In genomic region chr20:51412991-51413471, GRCh38 we compare ENCODE assay signal across 10 cellular contexts.
A peak's percentile ranks its signal among the peaks of the same experiment; 100 is the strongest.
DNase-seq lines count a peak whose midpoint lies in the region; ATAC-seq, FAIRE-seq and TF ChIP-seq lines count a peak whose summit lies in the region.
"Had no signal": no experiment of that assay in that cellular context is flagged by ENCODE, and none has a peak within 500 bp of the region (broad histone marks: within the 10 kb centered on the region; RNA-seq: fewer than 3 reads in every experiment).

No MANE protein-coding gene starts in this region.

- no peak for TF ChIP-seq POLR2A in suprapubic skin (IDR thresholded peaks at IDR 0.05)

- no peak for TF ChIP-seq CTCF in suprapubic skin (IDR thresholded peaks at IDR 0.05)

- H3K9me3 ChIP-seq in suprapubic skin, result no peaks in the 10 kb centered on the region
- H3K9me3 ChIP-seq: A549 had no signal

- DNase-seq in activated CD4-positive, alpha-beta memory T cell treated with anti-CD3 and anti-CD28 coated beads, Interleukin-2, amount 10 ng/mL, durations not matched to agents 7 days and 5 days, result no peak
- DNase-seq in activated CD4-positive, alpha-beta memory T cell treated with anti-CD3 and anti-CD28 coated beads for 36 hours, result no peak
- DNase-seq in SK-N-DZ (ENCODE audit: low spot score), result peak; percentile 28
- peak; percentile 59 for DNase-seq in left cardiac atrium
- peak in 1 of 2 donors; percentile 69 for DNase-seq in suprapubic skin (ENCODE audit: low spot score in 2 of 2)
- DNase-seq in NOMO-1 treated with DMSO at 0.1 percent for 48 hours (lab: John Stamatoyannopoulos, UW; ENCODE audit: unreplicated experiment), result no peak
- DNase-seq in activated CD8-positive, alpha-beta memory T cell treated with anti-CD3 and anti-CD28 coated beads, Interleukin-2, amount 50 U/mL, for 48 hours, result no peak
- DNase-seq in RCC 7860 (ENCODE audit: low spot score), result no peak

- no peaks in the 10 kb centered on the region for H3K36me3 ChIP-seq in suprapubic skin

- peaks cover 2% of the 10 kb centered on the region for H3K9me3 Mint-ChIP-seq in activated CD4-positive, alpha-beta memory T cell treated with anti-CD3 and anti-CD28 coated beads, Interleukin-2, amount 10 ng/mL, durations not matched to agents 7 days and 5 days
- H3K9me3 Mint-ChIP-seq in activated CD4-positive, alpha-beta memory T cell treated with anti-CD3 and anti-CD28 coated beads for 36 hours, result peaks cover 6% of the 10 kb centered on the region

- peaks cover 19% of the 10 kb centered on the region for H3K4me1 ChIP-seq in suprapubic skin
- H3K4me1 ChIP-seq: A549 had no signal

- peak; percentile 54 to 81 for ATAC-seq in left cardiac atrium

- H3K27ac Mint-ChIP-seq in activated CD4-positive, alpha-beta memory T cell treated with anti-CD3 and anti-CD28 coated beads, Interleukin-2, amount 10 ng/mL, durations not matched to agents 7 days and 5 days, result peak overlapping the region; percentile 85
- no peak overlapping the region for H3K27ac Mint-ChIP-seq in activated CD4-positive, alpha-beta memory T cell treated with anti-CD3 and anti-CD28 coated beads for 36 hours

- peak overlapping the region; percentile 46 for H3K27ac ChIP-seq in suprapubic skin

- intact Hi-C loops in activated CD4-positive, alpha-beta memory T cell treated with anti-CD3 and anti-CD28 coated beads for 36 hours (cut with micrococcal nuclease), result loop anchor here (1.0 kb wide), 1 partner anchor 8 kb away; no protein-coding TSS in a partner anchor
- intact Hi-C loops in left cardiac atrium (cut with DNase I), result no loop called here

- H3K27me3 Mint-ChIP-seq in activated CD4-positive, alpha-beta memory T cell treated with anti-CD3 and anti-CD28 coated beads, Interleukin-2, amount 10 ng/mL, durations not matched to agents 7 days and 5 days, result no peaks in the 10 kb centered on the region
- no peaks in the 10 kb centered on the region for H3K27me3 Mint-ChIP-seq in activated CD4-positive, alpha-beta memory T cell treated with anti-CD3 and anti-CD28 coated beads for 36 hours

- POLR2A ChIA-PET in activated CD4-positive, alpha-beta memory T cell treated with anti-CD3 and anti-CD28 coated beads, Interleukin-2, amount 10 ng/mL, durations not matched to agents 7 days and 5 days (lab: Charles Lee), result interaction anchor here (0.8 to 11.2 kb wide), 5 partner anchors 10 to 115 kb away, joined by 3 to 209 read pairs (median 8); no protein-coding TSS in a partner anchor
- POLR2A ChIA-PET in activated CD4-positive, alpha-beta memory T cell treated with anti-CD3 and anti-CD28 coated beads for 36 hours (lab: Charles Lee), result interaction anchor here (1.2 to 1.8 kb wide), 3 partner anchors 8 to 12 kb away, joined by 4 to 21 read pairs (median 5); no protein-coding TSS in a partner anchor

- CTCF ChIA-PET in activated CD4-positive, alpha-beta memory T cell treated with anti-CD3 and anti-CD28 coated beads, Interleukin-2, amount 10 ng/mL, durations not matched to agents 7 days and 5 days (lab: Charles Lee), result interaction anchor here (2.0 kb wide), 1 partner anchor 26 kb away, joined by 9 read pairs; no protein-coding TSS in a partner anchor
- CTCF ChIA-PET in activated CD4-positive, alpha-beta memory T cell treated with anti-CD3 and anti-CD28 coated beads for 36 hours (lab: Charles Lee), result interaction anchor here (0.7 to 1.4 kb wide), 3 partner anchors 12 to 198 kb away, joined by 3 to 5 read pairs (median 3); no protein-coding TSS in a partner anchor

- no peak overlapping the region for H3K4me3 ChIP-seq in suprapubic skin
- H3K4me3 ChIP-seq: A549 had no signal

- TF ChIP-seq EP300 in suprapubic skin (IDR thresholded peaks at IDR 0.05), result no peak

- H3K4me3 Mint-ChIP-seq in activated CD4-positive, alpha-beta memory T cell treated with anti-CD3 and anti-CD28 coated beads, Interleukin-2, amount 10 ng/mL, durations not matched to agents 7 days and 5 days, result no peak overlapping the region
- no peak overlapping the region for H3K4me3 Mint-ChIP-seq in activated CD4-positive, alpha-beta memory T cell treated with anti-CD3 and anti-CD28 coated beads for 36 hours

- peaks cover 93% of the 10 kb centered on the region for H3K4me1 Mint-ChIP-seq in activated CD4-positive, alpha-beta memory T cell treated with anti-CD3 and anti-CD28 coated beads, Interleukin-2, amount 10 ng/mL, durations not matched to agents 7 days and 5 days
- peaks cover 87% of the 10 kb centered on the region for H3K4me1 Mint-ChIP-seq in activated CD4-positive, alpha-beta memory T cell treated with anti-CD3 and anti-CD28 coated beads for 36 hours (ENCODE audit: low read depth)

- H3K36me3 Mint-ChIP-seq in activated CD4-positive, alpha-beta memory T cell treated with anti-CD3 and anti-CD28 coated beads, Interleukin-2, amount 10 ng/mL, durations not matched to agents 7 days and 5 days (ENCODE audit: low read depth), result peaks cover 65% of the 10 kb centered on the region
- peaks cover 52% of the 10 kb centered on the region for H3K36me3 Mint-ChIP-seq in activated CD4-positive, alpha-beta memory T cell treated with anti-CD3 and anti-CD28 coated beads for 36 hours

- no peak for FAIRE-seq in RCC 7860 (lab: Jason Lieb, UNC)
- FAIRE-seq: A549, keratinocyte had no signal

- H3K27me3 ChIP-seq in suprapubic skin, result no peaks in the 10 kb centered on the region

- WGBS in suprapubic skin, result 36% methylated on average over 6 of the region's 10 CpGs

Comparison
In these comparisons a context has a peak if more than half of its experiments do, and no peak if none do; other contexts are left out.
1. DNase-seq: peak in SK-N-DZ (single experiment) and left cardiac atrium (single experiment); none in activated CD4-positive, alpha-beta memory T cell treated with anti-CD3 and anti-CD28 coated beads, Interleukin-2, amount 10 ng/mL, durations not matched to agents 7 days and 5 days (single experiment), activated CD4-positive, alpha-beta memory T cell treated with anti-CD3 and anti-CD28 coated beads for 36 hours (single experiment), NOMO-1 treated with DMSO at 0.1 percent for 48 hours (single experiment), activated CD8-positive, alpha-beta memory T cell treated with anti-CD3 and anti-CD28 coated beads, Interleukin-2, amount 50 U/mL, for 48 hours (single experiment) and RCC 7860 (single experiment).